In the genomic region with DNA sequence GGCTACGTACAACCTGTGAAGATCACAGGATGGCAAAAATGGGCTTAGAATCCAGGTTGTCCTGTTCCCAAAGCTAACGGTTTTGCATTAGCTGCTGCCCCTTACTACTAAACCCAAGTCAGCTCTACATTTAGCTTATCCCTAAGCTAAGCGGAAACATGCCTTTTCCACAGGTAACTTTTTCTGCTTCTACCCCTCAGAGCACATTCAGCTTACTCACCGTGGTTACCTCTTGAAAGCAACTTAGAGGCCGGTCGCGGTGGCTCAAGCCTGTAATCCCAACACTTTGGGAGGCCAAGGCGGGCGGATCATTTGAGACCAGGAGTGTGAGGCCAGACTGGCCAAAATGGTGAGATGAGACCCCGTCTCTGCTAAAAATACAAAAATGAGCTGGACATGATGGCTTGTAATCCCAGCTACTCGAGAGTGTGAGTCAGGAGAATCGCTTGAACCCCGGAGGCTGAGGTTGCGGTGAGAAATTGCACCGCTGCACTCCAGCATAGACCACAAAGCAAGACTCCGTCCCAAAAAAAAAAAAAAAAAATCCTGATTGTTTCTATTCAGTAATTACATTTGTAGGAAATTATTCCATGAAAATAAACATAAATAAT, we compare ENCODE assay signal across 1 cellular context.
TF ChIP-seq lines count a peak whose summit lies in the region.

No MANE protein-coding gene starts in this region.

TF ChIP-seq in HepG2, 621 proteins besides CTCF, POLR2A, EP300 and RAD21 (continued from another document):
- TF ChIP-seq, protein P1, sequence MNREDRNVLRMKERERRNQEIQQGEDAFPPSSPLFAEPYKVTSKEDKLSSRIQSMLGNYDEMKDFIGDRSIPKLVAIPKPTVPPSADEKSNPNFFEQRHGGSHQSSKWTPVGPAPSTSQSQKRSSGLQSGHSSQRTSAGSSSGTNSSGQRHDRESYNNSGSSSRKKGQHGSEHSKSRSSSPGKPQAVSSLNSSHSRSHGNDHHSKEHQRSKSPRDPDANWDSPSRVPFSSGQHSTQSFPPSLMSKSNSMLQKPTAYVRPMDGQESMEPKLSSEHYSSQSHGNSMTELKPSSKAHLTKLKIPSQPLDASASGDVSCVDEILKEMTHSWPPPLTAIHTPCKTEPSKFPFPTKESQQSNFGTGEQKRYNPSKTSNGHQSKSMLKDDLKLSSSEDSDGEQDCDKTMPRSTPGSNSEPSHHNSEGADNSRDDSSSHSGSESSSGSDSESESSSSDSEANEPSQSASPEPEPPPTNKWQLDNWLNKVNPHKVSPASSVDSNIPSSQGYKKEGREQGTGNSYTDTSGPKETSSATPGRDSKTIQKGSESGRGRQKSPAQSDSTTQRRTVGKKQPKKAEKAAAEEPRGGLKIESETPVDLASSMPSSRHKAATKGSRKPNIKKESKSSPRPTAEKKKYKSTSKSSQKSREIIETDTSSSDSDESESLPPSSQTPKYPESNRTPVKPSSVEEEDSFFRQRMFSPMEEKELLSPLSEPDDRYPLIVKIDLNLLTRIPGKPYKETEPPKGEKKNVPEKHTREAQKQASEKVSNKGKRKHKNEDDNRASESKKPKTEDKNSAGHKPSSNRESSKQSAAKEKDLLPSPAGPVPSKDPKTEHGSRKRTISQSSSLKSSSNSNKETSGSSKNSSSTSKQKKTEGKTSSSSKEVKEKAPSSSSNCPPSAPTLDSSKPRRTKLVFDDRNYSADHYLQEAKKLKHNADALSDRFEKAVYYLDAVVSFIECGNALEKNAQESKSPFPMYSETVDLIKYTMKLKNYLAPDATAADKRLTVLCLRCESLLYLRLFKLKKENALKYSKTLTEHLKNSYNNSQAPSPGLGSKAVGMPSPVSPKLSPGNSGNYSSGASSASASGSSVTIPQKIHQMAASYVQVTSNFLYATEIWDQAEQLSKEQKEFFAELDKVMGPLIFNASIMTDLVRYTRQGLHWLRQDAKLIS (CRISPR knock-in tag; IDR thresholded peaks at IDR 0.05), result peak; percentile 9; the same call in 1 of the 2 replicates
- TF ChIP-seq, protein P2, sequence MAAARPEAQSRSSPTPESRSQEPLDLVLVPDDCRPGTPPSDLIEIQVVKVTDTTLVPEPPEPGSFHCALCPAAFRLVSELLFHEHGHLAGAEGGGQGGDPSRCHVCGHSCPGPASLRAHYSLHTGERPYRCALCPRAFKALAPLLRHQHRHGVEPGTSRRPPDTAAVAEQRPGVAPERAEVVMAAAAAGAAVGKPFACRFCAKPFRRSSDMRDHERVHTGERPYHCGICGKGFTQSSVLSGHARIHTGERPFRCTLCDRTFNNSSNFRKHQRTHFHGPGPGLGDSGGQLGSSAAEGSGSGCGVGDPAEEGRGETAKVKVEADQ (CRISPR knock-in tag; IDR thresholded peaks at IDR 0.05; ENCODE audit: borderline replicate concordance), result no peak
- TF ChIP-seq CC2D1A (CRISPR knock-in tag; IDR thresholded peaks at IDR 0.05) (no peak), ZNF720 (CRISPR knock-in tag; IDR thresholded peaks at IDR 0.05) (no peak), ZNF83 (CRISPR knock-in tag; IDR thresholded peaks at IDR 0.05; ENCODE audit: borderline replicate concordance) (no peak), BCL6 (CRISPR knock-in tag; IDR thresholded peaks at IDR 0.05) (no peak), SP2 (CRISPR knock-in tag; IDR thresholded peaks at IDR 0.05) (0 out of 2 replicates have a peak, but pooled peaks have one; percentile 9), AGO1 (IDR thresholded peaks at IDR 0.05; ENCODE audit: low read depth, low read length, poor library complexity, severe bottlenecking) (no peak), MTA1 (CRISPR knock-in tag; IDR thresholded peaks at IDR 0.05; ENCODE audit: borderline replicate concordance) (no peak), ATF1 (CRISPR knock-in tag; IDR thresholded peaks at IDR 0.05) (0 out of 2 replicates have a peak, but pooled peaks have one; percentile 2), ZSCAN9 (CRISPR knock-in tag; IDR thresholded peaks at IDR 0.05; ENCODE audit: borderline replicate concordance) (0 out of 2 replicates have a peak, but pooled peaks have one; percentile 31), MIER3 (CRISPR knock-in tag; IDR thresholded peaks at IDR 0.05; ENCODE audit: borderline replicate concordance) (0 out of 2 replicates have a peak, but pooled peaks have one; percentile 19), NCOA5 (CRISPR knock-in tag; IDR thresholded peaks at IDR 0.05) (no peak), ZNF776 (CRISPR knock-in tag; IDR thresholded peaks at IDR 0.05) (no peak), REL (CRISPR knock-in tag; conservative IDR thresholded peaks at IDR 0.05) (no peak), ZMYM4 (CRISPR knock-in tag; IDR thresholded peaks at IDR 0.05) (no peak), TBX2 (CRISPR knock-in tag; IDR thresholded peaks at IDR 0.05; ENCODE audit: borderline replicate concordance) (peak; percentile 12; the same call in 1 of the 2 replicates), KDM5B (CRISPR knock-in tag; IDR thresholded peaks at IDR 0.05; ENCODE audit: borderline replicate concordance) (no peak), ZNF510 (CRISPR knock-in tag; IDR thresholded peaks at IDR 0.05; ENCODE audit: low read depth) (no peak), SMAD9 (CRISPR knock-in tag; IDR thresholded peaks at IDR 0.05) (no peak), MAF1 (CRISPR knock-in tag; IDR thresholded peaks at IDR 0.05; ENCODE audit: borderline replicate concordance) (no peak), ZFP36 (IDR thresholded peaks at IDR 0.05; ENCODE audit: borderline replicate concordance, low read depth, low read length, partially characterized antibody) (no peak), ZNF768 (CRISPR knock-in tag; IDR thresholded peaks at IDR 0.05) (no peak), SIX4 (CRISPR knock-in tag; IDR thresholded peaks at IDR 0.05) (no peak), ZNF607 (CRISPR knock-in tag; IDR thresholded peaks at IDR 0.05; ENCODE audit: borderline replicate concordance) (peak; percentile 4; the same call in 1 of the 2 replicates), NCOA1 (CRISPR knock-in tag; IDR thresholded peaks at IDR 0.05) (no peak), ZZZ3 (CRISPR knock-in tag; IDR thresholded peaks at IDR 0.05; ENCODE audit: borderline replicate concordance) (no peak)
- TF ChIP-seq, protein P3, sequence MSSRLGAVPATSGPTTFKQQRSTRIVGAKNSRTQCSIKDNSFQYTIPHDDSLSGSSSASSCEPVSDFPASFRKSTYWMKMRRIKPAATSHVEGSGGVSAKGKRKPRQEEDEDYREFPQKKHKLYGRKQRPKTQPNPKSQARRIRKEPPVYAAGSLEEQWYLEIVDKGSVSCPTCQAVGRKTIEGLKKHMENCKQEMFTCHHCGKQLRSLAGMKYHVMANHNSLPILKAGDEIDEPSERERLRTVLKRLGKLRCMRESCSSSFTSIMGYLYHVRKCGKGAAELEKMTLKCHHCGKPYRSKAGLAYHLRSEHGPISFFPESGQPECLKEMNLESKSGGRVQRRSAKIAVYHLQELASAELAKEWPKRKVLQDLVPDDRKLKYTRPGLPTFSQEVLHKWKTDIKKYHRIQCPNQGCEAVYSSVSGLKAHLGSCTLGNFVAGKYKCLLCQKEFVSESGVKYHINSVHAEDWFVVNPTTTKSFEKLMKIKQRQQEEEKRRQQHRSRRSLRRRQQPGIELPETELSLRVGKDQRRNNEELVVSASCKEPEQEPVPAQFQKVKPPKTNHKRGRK (CRISPR knock-in tag; IDR thresholded peaks at IDR 0.05), result no peak
- TF ChIP-seq, protein P4, sequence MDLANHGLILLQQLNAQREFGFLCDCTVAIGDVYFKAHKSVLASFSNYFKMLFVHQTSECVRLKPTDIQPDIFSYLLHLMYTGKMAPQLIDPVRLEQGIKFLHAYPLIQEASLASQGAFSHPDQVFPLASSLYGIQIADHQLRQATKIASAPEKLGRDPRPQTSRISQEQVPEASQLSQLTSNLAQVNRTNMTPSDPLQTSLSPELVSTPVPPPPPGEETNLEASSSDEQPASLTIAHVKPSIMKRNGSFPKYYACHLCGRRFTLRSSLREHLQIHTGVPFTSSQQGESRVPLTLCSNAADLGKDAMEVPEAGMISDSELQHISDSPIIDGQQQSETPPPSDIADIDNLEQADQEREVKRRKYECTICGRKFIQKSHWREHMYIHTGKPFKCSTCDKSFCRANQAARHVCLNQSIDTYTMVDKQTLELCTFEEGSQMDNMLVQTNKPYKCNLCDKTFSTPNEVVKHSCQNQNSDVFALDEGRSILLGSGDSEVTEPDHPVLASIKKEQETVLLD (CRISPR knock-in tag; IDR thresholded peaks at IDR 0.05; ENCODE audit: low read depth), result no peak
- TF ChIP-seq, protein P5, sequence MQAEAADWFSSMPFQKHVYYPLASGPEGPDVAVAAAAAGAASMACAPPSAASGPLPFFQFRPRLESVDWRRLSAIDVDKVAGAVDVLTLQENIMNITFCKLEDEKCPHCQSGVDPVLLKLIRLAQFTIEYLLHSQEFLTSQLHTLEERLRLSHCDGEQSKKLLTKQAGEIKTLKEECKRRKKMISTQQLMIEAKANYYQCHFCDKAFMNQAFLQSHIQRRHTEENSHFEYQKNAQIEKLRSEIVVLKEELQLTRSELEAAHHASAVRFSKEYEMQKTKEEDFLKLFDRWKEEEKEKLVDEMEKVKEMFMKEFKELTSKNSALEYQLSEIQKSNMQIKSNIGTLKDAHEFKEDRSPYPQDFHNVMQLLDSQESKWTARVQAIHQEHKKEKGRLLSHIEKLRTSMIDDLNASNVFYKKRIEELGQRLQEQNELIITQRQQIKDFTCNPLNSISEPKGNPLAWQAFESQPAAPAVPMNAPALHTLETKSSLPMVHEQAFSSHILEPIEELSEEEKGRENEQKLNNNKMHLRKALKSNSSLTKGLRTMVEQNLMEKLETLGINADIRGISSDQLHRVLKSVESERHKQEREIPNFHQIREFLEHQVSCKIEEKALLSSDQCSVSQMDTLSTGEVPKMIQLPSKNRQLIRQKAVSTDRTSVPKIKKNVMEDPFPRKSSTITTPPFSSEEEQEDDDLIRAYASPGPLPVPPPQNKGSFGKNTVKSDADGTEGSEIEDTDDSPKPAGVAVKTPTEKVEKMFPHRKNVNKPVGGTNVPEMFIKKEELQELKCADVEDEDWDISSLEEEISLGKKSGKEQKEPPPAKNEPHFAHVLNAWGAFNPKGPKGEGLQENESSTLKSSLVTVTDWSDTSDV (CRISPR knock-in tag; IDR thresholded peaks at IDR 0.05), result no peak
- TF ChIP-seq, protein P6, sequence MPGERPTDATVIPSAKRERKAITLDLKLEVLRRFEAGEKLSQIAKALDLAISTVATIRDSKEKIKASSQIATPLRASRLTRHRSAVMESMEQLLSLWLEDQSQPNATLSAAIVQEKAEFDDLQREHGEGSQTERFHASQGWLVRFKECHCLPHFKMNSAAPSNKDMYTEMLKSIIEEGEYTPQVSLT (CRISPR knock-in tag; IDR thresholded peaks at IDR 0.05; ENCODE audit: borderline replicate concordance, low read depth), result no peak
- TF ChIP-seq, protein P7, sequence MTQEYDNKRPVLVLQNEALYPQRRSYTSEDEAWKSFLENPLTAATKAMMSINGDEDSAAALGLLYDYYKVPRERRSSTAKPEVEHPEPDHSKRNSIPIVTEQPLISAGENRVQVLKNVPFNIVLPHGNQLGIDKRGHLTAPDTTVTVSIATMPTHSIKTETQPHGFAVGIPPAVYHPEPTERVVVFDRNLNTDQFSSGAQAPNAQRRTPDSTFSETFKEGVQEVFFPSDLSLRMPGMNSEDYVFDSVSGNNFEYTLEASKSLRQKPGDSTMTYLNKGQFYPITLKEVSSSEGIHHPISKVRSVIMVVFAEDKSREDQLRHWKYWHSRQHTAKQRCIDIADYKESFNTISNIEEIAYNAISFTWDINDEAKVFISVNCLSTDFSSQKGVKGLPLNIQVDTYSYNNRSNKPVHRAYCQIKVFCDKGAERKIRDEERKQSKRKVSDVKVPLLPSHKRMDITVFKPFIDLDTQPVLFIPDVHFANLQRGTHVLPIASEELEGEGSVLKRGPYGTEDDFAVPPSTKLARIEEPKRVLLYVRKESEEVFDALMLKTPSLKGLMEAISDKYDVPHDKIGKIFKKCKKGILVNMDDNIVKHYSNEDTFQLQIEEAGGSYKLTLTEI (CRISPR knock-in tag; conservative IDR thresholded peaks at IDR 0.05), result no peak
- TF ChIP-seq, protein P8, sequence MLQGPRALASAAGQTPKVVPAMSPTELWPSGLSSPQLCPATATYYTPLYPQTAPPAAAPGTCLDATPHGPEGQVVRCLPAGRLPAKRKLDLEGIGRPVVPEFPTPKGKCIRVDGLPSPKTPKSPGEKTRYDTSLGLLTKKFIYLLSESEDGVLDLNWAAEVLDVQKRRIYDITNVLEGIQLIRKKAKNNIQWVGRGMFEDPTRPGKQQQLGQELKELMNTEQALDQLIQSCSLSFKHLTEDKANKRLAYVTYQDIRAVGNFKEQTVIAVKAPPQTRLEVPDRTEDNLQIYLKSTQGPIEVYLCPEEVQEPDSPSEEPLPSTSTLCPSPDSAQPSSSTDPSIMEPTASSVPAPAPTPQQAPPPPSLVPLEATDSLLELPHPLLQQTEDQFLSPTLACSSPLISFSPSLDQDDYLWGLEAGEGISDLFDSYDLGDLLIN (CRISPR knock-in tag; IDR thresholded peaks at IDR 0.05; ENCODE audit: borderline replicate concordance), result no peak
- TF ChIP-seq, protein P9, sequence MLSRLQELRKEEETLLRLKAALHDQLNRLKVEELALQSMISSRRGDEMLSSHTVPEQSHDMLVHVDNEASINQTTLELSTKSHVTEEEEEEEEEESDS (CRISPR knock-in tag; IDR thresholded peaks at IDR 0.05; ENCODE audit: borderline replicate concordance), result 0 out of 2 replicates have a peak, but pooled peaks have one; percentile 81
